1 cellular context compared by ENCODE assay signal in the genomic region with DNA sequence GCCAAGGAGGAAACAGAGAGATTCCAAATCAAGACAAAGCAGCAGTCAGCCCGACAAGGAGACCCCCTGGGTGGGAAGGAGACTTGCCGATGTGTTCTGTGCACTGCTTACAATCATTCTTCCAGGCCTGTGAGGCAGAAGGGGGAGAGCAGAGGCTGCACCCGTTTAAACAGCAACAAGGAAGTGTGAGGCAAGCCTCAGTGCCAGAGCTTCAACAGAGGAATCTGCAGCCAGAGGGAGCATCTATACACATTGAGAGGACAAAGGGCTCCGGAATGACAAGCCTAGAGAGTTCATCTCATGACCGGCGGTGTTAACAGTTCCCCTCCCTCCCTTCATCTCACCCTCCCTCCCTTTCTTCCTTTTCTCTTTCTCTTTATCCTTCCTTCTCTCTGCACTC.
TF ChIP-seq lines count a peak whose summit lies in the region.

No MANE protein-coding gene starts in this region.

TF ChIP-seq in H1, 55 proteins besides CTCF, POLR2A, EP300 and RAD21 (continued from another document):
- TF ChIP-seq SIN3A (conservative IDR thresholded peaks at IDR 0.05 in 1 of 2, IDR thresholded peaks at IDR 0.05 in 1 of 2; ENCODE audit: low read depth in 1 of 2, low read length in 2 of 2) (no peak), TEAD4 (IDR thresholded peaks at IDR 0.05; ENCODE audit: low read depth, low read length) (peak; percentile 20; the same call in 1 of the 2 replicates), KDM5A (IDR thresholded peaks at IDR 0.05; ENCODE audit: low read length) (no peak), SRF (IDR thresholded peaks at IDR 0.05; ENCODE audit: low read depth, low read length) (no peak), RBBP5 (IDR thresholded peaks at IDR 0.05; ENCODE audit: borderline replicate concordance, low read depth, low read length) (no peak), BCL11A (IDR thresholded peaks at IDR 0.05; ENCODE audit: low read depth in 2 of 2, low read length in 2 of 2) (no peak), EZH2 (IDR thresholded peaks at IDR 0.05; ENCODE audit: low read depth, low read length, severe bottlenecking) (no peak), EGR1 (IDR thresholded peaks at IDR 0.05; ENCODE audit: borderline replicate concordance, low read depth, low read length) (peak; percentile 37; the same call in 1 of the 2 replicates), MAFK (IDR thresholded peaks at IDR 0.05; ENCODE audit: low read depth, low read length) (no peak), BACH1 (IDR thresholded peaks at IDR 0.05; ENCODE audit: low read length) (no peak), PHF8 (conservative IDR thresholded peaks at IDR 0.05; ENCODE audit: low read depth, low read length) (no peak), CREB1 (IDR thresholded peaks at IDR 0.05) (0 out of 2 replicates have a peak, but pooled peaks have one; percentile 16), GABPA (IDR thresholded peaks at IDR 0.05; ENCODE audit: borderline replicate concordance, insufficient read depth, low read length) (no peak), JUND (IDR thresholded peaks at IDR 0.05; ENCODE audit: low read length) (no peak), SP1 (IDR thresholded peaks at IDR 0.05; ENCODE audit: low read depth, low read length) (no peak), CHD2 (IDR thresholded peaks at IDR 0.05; ENCODE audit: low read length) (no peak), RXRA (IDR thresholded peaks at IDR 0.05; ENCODE audit: insufficient read depth, low read depth, low read length) (no peak)
